ENCODE assay signal across 1 cellular context in genomic region chr17:18124346-18125126, GRCh38.
TF ChIP-seq lines count a peak whose summit lies in the region.

No MANE protein-coding gene starts in this region.

TF ChIP-seq in HepG2, 621 proteins besides CTCF, POLR2A, EP300 and RAD21:
- TF ChIP-seq ZNF3 (CRISPR knock-in tag; IDR thresholded peaks at IDR 0.05) (no peak), PPARG (CRISPR knock-in tag; conservative IDR thresholded peaks at IDR 0.05) (no peak), CEBPB (IDR thresholded peaks at IDR 0.05; ENCODE audit: borderline replicate concordance, low read depth, low read length) (0 out of 2 replicates have a peak, but pooled peaks have one; percentile 7)
